Comparison of ENCODE assay signal across 2 cellular contexts in genomic region chr6:40398034-40398679, GRCh38.
TF ChIP-seq lines count a peak whose summit lies in the region.

No MANE protein-coding gene starts in this region.

TF ChIP-seq in liver, 16 proteins besides CTCF, POLR2A, EP300 and RAD21:
- TF ChIP-seq REST (IDR thresholded peaks at IDR 0.05) (no peak), HNF4G (IDR thresholded peaks at IDR 0.05) (peak; percentile 9), JUND (IDR thresholded peaks at IDR 0.05) (no peak), ATF3 (IDR thresholded peaks at IDR 0.05) (no peak), HNF4A (conservative IDR thresholded peaks at IDR 0.05) (peak; percentile 63 to 66), FOXA2 (IDR thresholded peaks at IDR 0.05) (no peak), SP1 (IDR thresholded peaks at IDR 0.05) (peak; percentile 32), RXRA (IDR thresholded peaks at IDR 0.05) (peak in 1 of 2 donors; percentile 27), YY1 (IDR thresholded peaks at IDR 0.05) (peak; percentile 51)

TF ChIP-seq in HepG2, 621 proteins besides CTCF, POLR2A, EP300 and RAD21 (continued from another document):
- TF ChIP-seq ZNF446 (CRISPR knock-in tag; IDR thresholded peaks at IDR 0.05) (no peak), SP5 (CRISPR knock-in tag; IDR thresholded peaks at IDR 0.05; ENCODE audit: borderline replicate concordance, low read depth) (no peak), ZNF639 (CRISPR knock-in tag; conservative IDR thresholded peaks at IDR 0.05) (no peak), AHR (CRISPR knock-in tag; IDR thresholded peaks at IDR 0.05) (no peak), KDM2A (CRISPR knock-in tag; IDR thresholded peaks at IDR 0.05; ENCODE audit: borderline replicate concordance, low read depth) (no peak), TCF7L2 (IDR thresholded peaks at IDR 0.05; ENCODE audit: low read depth, low read length) (no peak)
TF ChIP-seq in HepG2: peak in this region for 0.
